In the genomic region with DNA sequence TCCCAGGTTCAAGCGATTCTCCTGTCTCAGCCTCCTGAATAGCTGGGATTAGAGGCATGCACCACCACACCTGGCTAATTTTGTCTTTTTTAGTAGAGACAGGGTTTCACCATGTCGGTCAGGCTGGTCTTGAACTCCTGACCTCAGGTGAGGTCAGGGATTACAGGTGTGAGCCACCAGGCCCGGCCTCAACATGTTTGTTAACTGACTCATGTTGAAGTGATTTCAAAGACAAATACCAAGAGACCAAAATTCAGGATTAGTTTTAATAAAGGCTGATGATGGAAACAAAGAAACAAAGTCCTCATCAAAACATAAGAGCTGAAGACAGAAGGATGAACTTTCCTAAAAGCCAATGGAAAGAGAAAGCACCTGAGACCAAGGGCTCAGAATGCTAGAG, we compare ENCODE assay signal across 21 cellular contexts. TPM values are rescaled to one million over a fixed set of nuclear protein-coding genes. Genes with fewer than 3 reads are reported as not detected.
"Had no signal": no experiment of that assay in that cellular context is flagged by ENCODE, and none has a peak within 500 bp of the region (broad histone marks: within the 10 kb centered on the region; RNA-seq: fewer than 3 reads in every experiment).

No MANE protein-coding gene starts in this region.

- H3K9me3 ChIP-seq: gastrocnemius medialis, mucosa of descending colon, neutrophil, sigmoid colon, tibial nerve, upper lobe of right lung, vagina had no signal

- H3K4me3 Mint-ChIP-seq: effector memory CD8-positive, alpha-beta T cell had no signal

- DNase-seq: effector memory CD8-positive, alpha-beta T cell; erythroblast; gastrocnemius medialis; heart right ventricle; hypothalamus; kidney glomerular epithelial cell; mucosa of descending colon; naive thymus-derived CD8-positive, alpha-beta T cell; sigmoid colon; stimulated activated CD4-positive, alpha-beta T cell treated with anti-CD3 and anti-CD28 coated beads, Interleukin-2, amount 100 ng/mL, for 24 hours; stimulated activated naive CD4-positive, alpha-beta T cell treated with Interleukin-2 at 50 U/mL for 16 hours; upper lobe of right lung had no signal

- ATAC-seq: effector memory CD8-positive, alpha-beta T cell; gastrocnemius medialis; heart right ventricle; left lobe of liver; mucosa of descending colon; naive thymus-derived CD8-positive, alpha-beta T cell; upper lobe of right lung had no signal

- H3K27ac ChIP-seq: gastrocnemius medialis, heart right ventricle, neutrophil, sigmoid colon, skin epidermis, tibial nerve, upper lobe of right lung, vagina had no signal

- H3K27ac Mint-ChIP-seq: effector memory CD8-positive, alpha-beta T cell had no signal

- H3K36me3 ChIP-seq: gastrocnemius medialis, heart right ventricle, sigmoid colon, upper lobe of right lung, vagina had no signal

- H3K27me3 ChIP-seq: gastrocnemius medialis, heart right ventricle, neutrophil, sigmoid colon, tibial nerve, upper lobe of right lung, vagina had no signal

- H3K9me3 Mint-ChIP-seq: effector memory CD8-positive, alpha-beta T cell; naive thymus-derived CD8-positive, alpha-beta T cell had no signal

- H3K27me3 Mint-ChIP-seq: effector memory CD8-positive, alpha-beta T cell; naive thymus-derived CD8-positive, alpha-beta T cell had no signal

- H3K4me1 ChIP-seq: upper lobe of right lung had no signal

- H3K4me3 ChIP-seq: gastrocnemius medialis, heart right ventricle, mucosa of descending colon, sigmoid colon, skin epidermis, tibial nerve, upper lobe of right lung, vagina had no signal

RNA-seq across cellular contexts. Expression of a gene that starts 42.1 kb away (rescaled TPM):
- total RNA-seq: fibroblast of lung; gastrocnemius medialis; heart right ventricle; left lobe of liver; lower leg skin; mucosa of descending colon; naive thymus-derived CD8-positive, alpha-beta T cell; pulmonary artery endothelial cell; sigmoid colon; temporal lobe; tibial nerve; upper lobe of right lung; vagina had no signal
